ENCODE assay signal across 20 cellular contexts in genomic region chr1:31800677-31800967, GRCh38. TPM values are rescaled to one million over a fixed set of nuclear protein-coding genes. Genes with fewer than 3 reads are reported as not detected.
DNase-seq lines count a peak whose midpoint lies in the region; ATAC-seq and TF ChIP-seq lines count a peak whose summit lies in the region.
"Had no signal": no experiment of that assay in that cellular context is flagged by ENCODE, and none has a peak within 500 bp of the region (broad histone marks: within the 10 kb centered on the region; RNA-seq: fewer than 3 reads in every experiment).

No MANE protein-coding gene starts in this region.

- H2BK5ac ChIP-seq in IMR-90 (ENCODE audit: low read depth, low read length, poor library complexity, severe bottlenecking) (no peak overlapping the region), mesenchymal stem cell (ENCODE audit: low read depth, low read length, poor library complexity, severe bottlenecking) (no peak overlapping the region)

- H2AK9ac ChIP-seq in IMR-90 (replicated peaks; ENCODE audit: low read depth, low read length, poor library complexity), result no peak overlapping the region

- peak overlapping the region in 10 of 11 experiments; percentile 57 to 90 (median 67); a peak in 20 of 22 replicates for H3K4me2 ChIP-seq in BLaER1 treated with 17β-estradiol and CSF1 and Interleukin-3, amounts not matched to agents 10 nM and 100 nM
- H3K4me2 ChIP-seq in IMR-90 (ENCODE audit: low read depth, low read length) (no peak overlapping the region), mesenchymal stem cell (ENCODE audit: low read length, poor library complexity, severe bottlenecking) (no peak overlapping the region)

- no peak for TF ChIP-seq RAD21 in IMR-90 (IDR thresholded peaks at IDR 0.05; ENCODE audit: low read length)

- no peak for DNase-seq in IMR-90
- no peak for DNase-seq in mesenchymal stem cell
- DNase-seq in sigmoid colon, result peak; percentile 12
- no peak for DNase-seq in GM13976 (ENCODE audit: low spot score)
- DNase-seq in NCI-H2107 (lab: John Stamatoyannopoulos, UW), result no peak
- DNase-seq: C1 segment of cervical spinal cord, Calu3, GOT3, HCEC 1CT, Karpas-422, MV-4-11, NCI-H1105 treated with DMSO at 0.1 percent for 48 hours, NCI-H1694, NCI-H2081, NCI-H2171 treated with DMSO at 0.1 percent for 48 hours, NCI-H526 had no signal

- TF ChIP-seq EP300 in sigmoid colon (IDR thresholded peaks at IDR 0.05), result no peak

- H4K5ac ChIP-seq in IMR-90 (ENCODE audit: low read depth, low read length), result no peak overlapping the region

- no peak for ATAC-seq in IMR-90 (ENCODE audit: low read depth)
- ATAC-seq in GM21619 (IDR thresholded peaks at IDR 0.05; ENCODE audit: unreplicated experiment), result no peak
- ATAC-seq: Right ventricle myocardium inferior had no signal

- H4K20me1 ChIP-seq in BLaER1 treated with 17β-estradiol and CSF1 and Interleukin-3, amounts not matched to agents 10 nM and 100 nM, result peaks cover 0 to 7% (median 0%) of the 10 kb centered on the region in 11 experiments; a peak in 1 of 22 replicates
- peaks cover 9% of the 10 kb centered on the region for H4K20me1 ChIP-seq in IMR-90 (ENCODE audit: insufficient read depth, low read length)

- no peak overlapping the region for H3K56ac ChIP-seq in IMR-90 (ENCODE audit: extremely low read depth, insufficient read depth, low read length)

- H3K4ac ChIP-seq in IMR-90 (ENCODE audit: low read depth, low read length), result 0 out of 2 replicates have a peak overlapping the region, but pooled peaks have one; percentile 2
- no peak overlapping the region for H3K4ac ChIP-seq in mesenchymal stem cell (ENCODE audit: low read depth in 1 of 2, low read length in 2 of 2)

- CTCF ChIA-PET in IMR-90 (lab: Yijun Ruan, JAX), result interaction anchor here (0.9 kb wide), 1 partner anchor 12 kb away, joined by 3 read pairs; no protein-coding TSS in a partner anchor

- no peak overlapping the region for H2BK15ac ChIP-seq in IMR-90 (ENCODE audit: low read depth, low read length)
- H2BK15ac ChIP-seq in mesenchymal stem cell (ENCODE audit: low read depth, poor library complexity, severe bottlenecking), result no peak overlapping the region

- H3K27me3 ChIP-seq in BLaER1 treated with 17β-estradiol and CSF1 and Interleukin-3, amounts not matched to agents 10 nM and 100 nM, result peaks cover 0 to 9% (median 0%) of the 10 kb centered on the region in 11 experiments; a peak in 2 of 22 replicates
- no peaks in the 10 kb centered on the region for H3K27me3 ChIP-seq in IMR-90 (ENCODE audit: control insufficient read depth, insufficient read depth, low read length)
- H3K27me3 ChIP-seq in mesenchymal stem cell (ENCODE audit: control insufficient read depth in 1 of 2, insufficient read depth in 1 of 2, low read length in 2 of 2), result no peaks in the 10 kb centered on the region
- H3K27me3 ChIP-seq in sigmoid colon, result peaks cover 0 to 7% (median 0%) of the 10 kb centered on the region in 3 donors

- peak overlapping the region in 1 of 11 experiments; percentile 39; a peak in 1 of 22 replicates for H3K9ac ChIP-seq in BLaER1 treated with 17β-estradiol and CSF1 and Interleukin-3, amounts not matched to agents 10 nM and 100 nM
- H3K9ac ChIP-seq in IMR-90 (ENCODE audit: low read depth, low read length), result no peak overlapping the region
- H3K9ac ChIP-seq in mesenchymal stem cell (ENCODE audit: low read length), result no peak overlapping the region

- H3K9me3 ChIP-seq in BLaER1 treated with 17β-estradiol and CSF1 and Interleukin-3, amounts not matched to agents 10 nM and 100 nM (replicated peaks in 1 of 11), result no peaks in the 10 kb centered on the region
- H3K9me3 ChIP-seq in IMR-90 (ENCODE audit: control insufficient read depth, insufficient read depth, low read length) (no peaks in the 10 kb centered on the region), mesenchymal stem cell (ENCODE audit: control insufficient read depth, low read length) (no peaks in the 10 kb centered on the region), sigmoid colon (no peaks in the 10 kb centered on the region)

- no peak for TF ChIP-seq POLR2A in IMR-90 (IDR thresholded peaks at IDR 0.05; ENCODE audit: low read depth, low read length)
- TF ChIP-seq POLR2A in sigmoid colon (IDR thresholded peaks at IDR 0.05), result no peak

- BruUV-seq in IMR-90 (replicated peaks; lab: Mats Ljungman, UMichigan), result no TSS peak

- intact Hi-C loops in IMR-90 (cut with micrococcal nuclease) (no loop called here), sigmoid colon (cut with DNase I) (no loop called here)

- peaks cover 46 to 70% (median 59%) of the 10 kb centered on the region in 10 experiments for H3K4me1 ChIP-seq in BLaER1 treated with 17β-estradiol and CSF1 and Interleukin-3, amounts not matched to agents 10 nM and 100 nM
- H3K4me1 ChIP-seq in IMR-90 (ENCODE audit: control insufficient read depth, insufficient read depth, low read length) (peaks cover 29% of the 10 kb centered on the region), mesenchymal stem cell (ENCODE audit: control insufficient read depth, insufficient read depth, low read depth, low read length) (peaks cover 40% of the 10 kb centered on the region), sigmoid colon (no peaks in the 10 kb centered on the region)

- no peak overlapping the region for H2BK20ac ChIP-seq in IMR-90 (ENCODE audit: low read depth, low read length)

- H3K9me1 ChIP-seq in IMR-90 (ENCODE audit: insufficient read depth, low read length), result peaks cover 12% of the 10 kb centered on the region

- H3K36me3 ChIP-seq in BLaER1 treated with 17β-estradiol and CSF1 and Interleukin-3, amounts not matched to agents 10 nM and 100 nM, result no peaks in the 10 kb centered on the region
- H3K36me3 ChIP-seq in IMR-90 (ENCODE audit: control insufficient read depth, insufficient read depth, low read length), result peaks cover 1% of the 10 kb centered on the region; the same call in 1 of the 2 replicates
- peaks cover 0 to 3% of the 10 kb centered on the region in 2 experiments for H3K36me3 ChIP-seq in mesenchymal stem cell (ENCODE audit: control insufficient read depth in 1 of 2, insufficient read depth in 2 of 2, low read depth in 1 of 2, low read length in 2 of 2)
- H3K36me3 ChIP-seq in sigmoid colon, result no peaks in the 10 kb centered on the region

- no peak for TF ChIP-seq CTCF in IMR-90 (conservative IDR thresholded peaks at IDR 0.05; ENCODE audit: low read depth, low read length)
- TF ChIP-seq CTCF in sigmoid colon (IDR thresholded peaks at IDR 0.05), result no peak
- no peak for TF ChIP-seq CTCF in GM13976 (IDR thresholded peaks at IDR 0.05; ENCODE audit: borderline replicate concordance, control extremely low read depth, extremely low read depth, insufficient read depth, missing control alignments)

- no peak overlapping the region for H3K4me3 ChIP-seq in BLaER1 treated with 17β-estradiol and CSF1 and Interleukin-3, amounts not matched to agents 10 nM and 100 nM
- H3K4me3 ChIP-seq in IMR-90 (ENCODE audit: insufficient read depth, low read depth, low read length), result no peak overlapping the region
- no peak overlapping the region for H3K4me3 ChIP-seq in mesenchymal stem cell (ENCODE audit: insufficient read depth in 1 of 2, low read depth in 1 of 2, low read length in 2 of 2)
- H3K4me3 ChIP-seq in sigmoid colon, result no peak overlapping the region

- H3K18ac ChIP-seq in IMR-90 (ENCODE audit: low read depth, low read length) (no peak overlapping the region), mesenchymal stem cell (ENCODE audit: low read depth in 1 of 2, low read length in 2 of 2) (no peak overlapping the region)

- H3K79me1 ChIP-seq in IMR-90 (ENCODE audit: low read depth in 1 of 2, low read length in 2 of 2) (peaks cover 7 to 34% of the 10 kb centered on the region in 2 experiments; a peak in 2 of 4 replicates), mesenchymal stem cell (replicated peaks; ENCODE audit: low read length, poor library complexity, severe bottlenecking) (peaks cover 3% of the 10 kb centered on the region)

- H2AFZ ChIP-seq in IMR-90 (replicated peaks; ENCODE audit: low read length, poor library complexity), result no peak overlapping the region
- no peak overlapping the region for H2AFZ ChIP-seq in mesenchymal stem cell (ENCODE audit: low read depth, low read length)

- H3K14ac ChIP-seq in IMR-90 (replicated peaks; ENCODE audit: low read depth, low read length), result no peak overlapping the region
- no peak overlapping the region for H3K14ac ChIP-seq in mesenchymal stem cell (ENCODE audit: low read length in 2 of 2)

- H4K91ac ChIP-seq in IMR-90 (ENCODE audit: insufficient read depth, low read depth, low read length), result no peak overlapping the region
- H4K91ac ChIP-seq in mesenchymal stem cell (ENCODE audit: low read length), result peak overlapping the region; percentile 18

- in situ Hi-C loops in IMR-90 (cut with MboI; ENCODE audit: low sequenced_read_pairs) (no loop called here), GM13976 (cut with MboI; ENCODE audit: low sequenced_read_pairs, unreplicated experiment) (no loop called here)

- peak overlapping the region in 1 of 2 experiments; percentile 15 for H2BK12ac ChIP-seq in mesenchymal stem cell (ENCODE audit: low read length in 2 of 2)

- H2BK120ac ChIP-seq in IMR-90 (ENCODE audit: low read depth, low read length) (no peak overlapping the region; the same call in 1 of the 2 replicates), mesenchymal stem cell (ENCODE audit: low read depth, low read length) (no peak overlapping the region)

- dilution Hi-C loops in IMR-90 (cut with HindIII; ENCODE audit: low sequenced_read_pairs, unreplicated experiment), result no loop called here

- POLR2A ChIA-PET in IMR-90 (lab: Charles Lee; ENCODE audit: unreplicated experiment), result no interaction called here

- H3K23ac ChIP-seq in IMR-90 (ENCODE audit: low read depth, low read length) (no peak overlapping the region), mesenchymal stem cell (ENCODE audit: low read length in 2 of 2) (no peak overlapping the region)

- peak overlapping the region; percentile 48 for H2AK5ac ChIP-seq in IMR-90 (ENCODE audit: low read depth, low read length)
- H2AK5ac ChIP-seq in mesenchymal stem cell (ENCODE audit: low read length, severe bottlenecking), result no peak overlapping the region

- WGBS in IMR-90 (ENCODE audit: extremely low coverage in 2 of 2, insufficient read length in 1 of 2), 2 experiments, result no CpG with 5 or more reads among the region's 4 CpGs
- 89% methylated on average over 4 of the region's 4 CpGs for WGBS in mesenchymal stem cell
- 93 to 94% methylated on average over 4 of the region's 4 CpGs for WGBS in sigmoid colon, 2 donors

- H3K27ac ChIP-seq in BLaER1 treated with 17β-estradiol and CSF1 and Interleukin-3, amounts not matched to agents 10 nM and 100 nM, result no peak overlapping the region
- H3K27ac ChIP-seq in IMR-90 (ENCODE audit: insufficient read depth, low read length), result no peak overlapping the region
- no peak overlapping the region for H3K27ac ChIP-seq in mesenchymal stem cell (ENCODE audit: low read length, poor library complexity, severe bottlenecking)
- no peak overlapping the region for H3K27ac ChIP-seq in sigmoid colon

- no peak overlapping the region for H4K8ac ChIP-seq in IMR-90 (ENCODE audit: low read depth in 2 of 2, low read length in 2 of 2)
- no peak overlapping the region for H4K8ac ChIP-seq in mesenchymal stem cell (ENCODE audit: low read length)

RNA-seq across cellular contexts. Expression of gene SPOCD1, which starts 15.2 kb away (rescaled TPM):
- total RNA-seq in IMR-90 (2012; rRNA removed) (42.2 and 59.7 TPM in 2 replicates), sigmoid colon (under 1 TPM in 2 of 4 donors, not detected in 2; 0.14 to 0.55 TPM)
- polyA plus RNA-seq in IMR-90 (2012; rRNA removed) (132 and 135 TPM in 2 replicates), sigmoid colon (under 1 TPM in 1 of 3 donors, not detected in 2; 0.70 TPM)
- 61.6 and 91.4 TPM in 2 replicates for polyA plus RNA-seq in IMR-90 (2012; cell fraction: cytosol; rRNA removed)
- 471 and 772 TPM in 2 replicates for polyA plus RNA-seq in IMR-90 (2012; cell fraction: nucleus; rRNA removed; ENCODE audit: low replicate concordance)
- polyA plus RNA-seq in mesenchymal stem cell (2013, experiment 1 of 2), result 20.4 TPM
- polyA plus RNA-seq in mesenchymal stem cell (2013, experiment 2 of 2), result 20.7 TPM
- total RNA-seq: Right ventricle myocardium inferior had no signal
- polyA plus RNA-seq: CD8-positive, alpha-beta memory T cell had no signal

RNA-seq across cellular contexts. Expression of gene ADGRB2, which starts 36.5 kb away (rescaled TPM):
- 2.2 and 2.5 TPM in 2 replicates for total RNA-seq in IMR-90 (2012; rRNA removed)
- 11.9 TPM in 2 replicates for polyA plus RNA-seq in IMR-90 (2012; rRNA removed)
- polyA plus RNA-seq in IMR-90 (2012; cell fraction: cytosol; rRNA removed), result 6.4 and 15.9 TPM in 2 replicates
- 38.7 and 77.7 TPM in 2 replicates for polyA plus RNA-seq in IMR-90 (2012; cell fraction: nucleus; rRNA removed; ENCODE audit: low replicate concordance)
- 6.1 TPM for polyA plus RNA-seq in mesenchymal stem cell (2013, experiment 1 of 2)
- 5.3 TPM for polyA plus RNA-seq in mesenchymal stem cell (2013, experiment 2 of 2)
- total RNA-seq in sigmoid colon, result 1 to 10 TPM; 1.4 to 3.9 (median 1.5) TPM
- 1 to 10 TPM in 1 of 3 donors, not detected in 2; 1.3 TPM for polyA plus RNA-seq in sigmoid colon

Comparison
In these comparisons a context has a peak if more than half of its experiments do, and no peak if none do; other contexts are left out.
1. H3K4me2 ChIP-seq: peak in BLaER1 treated with 17β-estradiol and CSF1 and Interleukin-3, amounts not matched to agents 10 nM and 100 nM (10 of 11); none in IMR-90 (single experiment) and mesenchymal stem cell (single experiment).
2. RNA of gene SPOCD1, which starts 15.2 kb away (total RNA-seq): 42.2 to 59.7 TPM in IMR-90; 0.14 to 0.55 TPM in sigmoid colon; every median in the first group is over 10 times any median in the second.